10 cellular contexts compared by ENCODE assay signal in genomic region chr4:89303177-89303576, GRCh38. TPM values are rescaled to one million over a fixed set of nuclear protein-coding genes. Genes with fewer than 3 reads are reported as not detected.
DNase-seq lines count a peak whose midpoint lies in the region; ATAC-seq and TF ChIP-seq lines count a peak whose summit lies in the region.
"Had no signal": no experiment of that assay in that cellular context is flagged by ENCODE, and none has a peak within 500 bp of the region (broad histone marks: within the 10 kb centered on the region; RNA-seq: fewer than 3 reads in every experiment).

No MANE protein-coding gene starts in this region.

- TF ChIP-seq POLR2A in heart left ventricle (IDR thresholded peaks at IDR 0.05), result no peak

- peaks cover 10% of the 10 kb centered on the region for H3K27me3 Mint-ChIP-seq in activated B cell treated with CpG ODN at 0.5 μM for 24 hours
- H3K27me3 Mint-ChIP-seq in central memory CD8-positive, alpha-beta T cell, result no peaks in the 10 kb centered on the region

- H3K36me3 Mint-ChIP-seq in activated B cell treated with CpG ODN at 0.5 μM for 24 hours (ENCODE audit: low read depth), result no peaks in the 10 kb centered on the region
- H3K36me3 Mint-ChIP-seq in central memory CD8-positive, alpha-beta T cell (ENCODE audit: insufficient read depth), result peaks cover 17% of the 10 kb centered on the region

- peaks cover 39% of the 10 kb centered on the region for H3K4me1 Mint-ChIP-seq in activated B cell treated with CpG ODN at 0.5 μM for 24 hours
- peaks cover 73% of the 10 kb centered on the region for H3K4me1 Mint-ChIP-seq in central memory CD8-positive, alpha-beta T cell

- intact Hi-C loops in heart left ventricle (cut with DNase I) (loop anchor here in 4 of 10 donors (5.0 to 10.0 kb wide), 3 partner anchors 46 to 132 kb away; no protein-coding TSS in a partner anchor), cardiac septum (cut with DNase I) (loop anchor here (10.0 kb wide), 1 partner anchor 132 kb away; no protein-coding TSS in a partner anchor), activated B cell treated with CpG ODN at 0.5 μM for 24 hours (cut with micrococcal nuclease) (loop anchor here (10.0 kb wide), 1 partner anchor 722 kb away; no protein-coding TSS in a partner anchor)

- H3K27ac Mint-ChIP-seq in activated B cell treated with CpG ODN at 0.5 μM for 24 hours, result peak overlapping the region; percentile 64
- peak overlapping the region; percentile 100 for H3K27ac Mint-ChIP-seq in central memory CD8-positive, alpha-beta T cell (ENCODE audit: low read depth)

- DNase-seq in heart left ventricle, result peak in 4 of 5 donors; percentile 33 to 58 (median 50)
- no peak for DNase-seq in cardiac septum (ENCODE audit: low spot score)
- DNase-seq in activated B cell treated with CpG ODN at 0.5 μM for 24 hours, result no peak
- peak in 1 of 2 donors; percentile 71 for DNase-seq in central memory CD8-positive, alpha-beta T cell (ENCODE audit: low spot score in 2 of 2)
- DNase-seq in thoracic aorta (ENCODE audit: low spot score), result no peak
- no peak for DNase-seq in SW 1271 (lab: John Stamatoyannopoulos, UW)
- no peak for DNase-seq in dermis blood vessel endothelial cell

- CTCF ChIA-PET in activated B cell treated with CpG ODN at 0.5 μM for 24 hours (lab: Charles Lee), result no interaction called here

- ATAC-seq in heart left ventricle, result peak in 3 of 4 donors; percentile 13 to 56 (median 37)
- ATAC-seq in activated B cell treated with CpG ODN at 0.5 μM for 24 hours (ENCODE audit: low read depth), result no peak
- ATAC-seq in central memory CD8-positive, alpha-beta T cell (replicated peaks; ENCODE audit: extremely low read depth, poor library complexity, severe bottlenecking), result peak; percentile 50
- no peak for ATAC-seq in thoracic aorta (ENCODE audit: insufficient number of reproducible peaks, low FRiP score, low read depth)
- ATAC-seq in HG03280 (IDR thresholded peaks at IDR 0.05; ENCODE audit: unreplicated experiment), result no peak
- ATAC-seq: HepG2 had no signal

- H3K9me3 Mint-ChIP-seq in activated B cell treated with CpG ODN at 0.5 μM for 24 hours, result no peaks in the 10 kb centered on the region
- H3K9me3 Mint-ChIP-seq in central memory CD8-positive, alpha-beta T cell, result no peaks in the 10 kb centered on the region

- H3K9me3 ChIP-seq in heart left ventricle (no peaks in the 10 kb centered on the region), thoracic aorta (no peaks in the 10 kb centered on the region)

- no peak overlapping the region for H3K4me3 Mint-ChIP-seq in activated B cell treated with CpG ODN at 0.5 μM for 24 hours
- peak overlapping the region; percentile 89 for H3K4me3 Mint-ChIP-seq in central memory CD8-positive, alpha-beta T cell

- no peaks in the 10 kb centered on the region for H3K36me3 ChIP-seq in heart left ventricle
- no peaks in the 10 kb centered on the region for H3K36me3 ChIP-seq in thoracic aorta

- peak overlapping the region in 11 of 12 donors; percentile 41 to 92 (median 78) for H3K27ac ChIP-seq in heart left ventricle
- no peak overlapping the region for H3K27ac ChIP-seq in thoracic aorta
- H3K27ac ChIP-seq: SK-N-MC had no signal

- H3K4me1 ChIP-seq in heart left ventricle (peaks cover 0 to 84% (median 28%) of the 10 kb centered on the region in 12 donors), thoracic aorta (ENCODE audit: control insufficient read depth in 1 of 2, low read depth in 2 of 2) (peaks cover 4% of the 10 kb centered on the region in 2 donors)

- WGBS in heart left ventricle, 4 donors, result 47 to 63% (median 57%) methylated on average over 7 of the region's 7 CpGs

- POLR2A ChIA-PET in activated B cell treated with CpG ODN at 0.5 μM for 24 hours (lab: Charles Lee), result interaction anchor here (0.7 kb wide), 2 partner anchors 14 to 17 kb away, joined by 3 read pairs; no protein-coding TSS in a partner anchor

- H3K27me3 ChIP-seq in heart left ventricle (peaks cover 0 to 4% (median 0%) of the 10 kb centered on the region in 9 donors), thoracic aorta (replicated peaks; ENCODE audit: insufficient read depth) (no peaks in the 10 kb centered on the region)

- TF ChIP-seq CTCF in heart left ventricle (IDR thresholded peaks at IDR 0.05) (peak in 1 of 12 donors; percentile 19), activated B cell treated with CpG ODN at 0.5 μM for 24 hours (IDR thresholded peaks at IDR 0.05) (no peak), thoracic aorta (IDR thresholded peaks at IDR 0.05) (no peak)

- peak overlapping the region in 2 of 12 donors; percentile 14 to 33 for H3K4me3 ChIP-seq in heart left ventricle
- H3K4me3 ChIP-seq in thoracic aorta, result peak overlapping the region; percentile 19
- H3K4me3 ChIP-seq: SK-N-MC had no signal

RNA-seq across cellular contexts. Expression of gene GPRIN3, which starts 4.4 kb away (rescaled TPM):
- total RNA-seq in heart left ventricle (10 to 100 TPM in 7 of 9 donors, 1 to 10 TPM in 2; 6.3 to 16.5 (median 13.8) TPM), cardiac septum (7.3 TPM), activated B cell treated with CpG ODN at 0.5 μM for 24 hours (1.8 and 1.9 TPM in 2 replicates), thoracic aorta (1 to 10 TPM; 5.7 to 9.0 TPM), dermis blood vessel endothelial cell (0.51 and 1.5 TPM in 2 replicates)
- 1 to 10 TPM; 2.4 to 4.4 TPM for polyA plus RNA-seq in heart left ventricle
- total RNA-seq: HepG2 had no signal
- polyA plus RNA-seq: HepG2 had no signal

Comparison
In these comparisons a context has a peak if more than half of its experiments do, and no peak if none do; other contexts are left out.
1. DNase-seq: peak in heart left ventricle (4 of 5); none in cardiac septum (single experiment), activated B cell treated with CpG ODN at 0.5 μM for 24 hours (single experiment), thoracic aorta (single experiment), SW 1271 (0 of 2) and dermis blood vessel endothelial cell (single experiment).
2. ATAC-seq: peak in heart left ventricle (3 of 4) and central memory CD8-positive, alpha-beta T cell (single experiment); none in activated B cell treated with CpG ODN at 0.5 μM for 24 hours (single experiment), thoracic aorta (single experiment) and HG03280 (single experiment).
3. H3K27ac ChIP-seq: peak in heart left ventricle (11 of 12); none in thoracic aorta (0 of 2).